Comparison of ENCODE assay signal across 8 cellular contexts in the genomic region with DNA sequence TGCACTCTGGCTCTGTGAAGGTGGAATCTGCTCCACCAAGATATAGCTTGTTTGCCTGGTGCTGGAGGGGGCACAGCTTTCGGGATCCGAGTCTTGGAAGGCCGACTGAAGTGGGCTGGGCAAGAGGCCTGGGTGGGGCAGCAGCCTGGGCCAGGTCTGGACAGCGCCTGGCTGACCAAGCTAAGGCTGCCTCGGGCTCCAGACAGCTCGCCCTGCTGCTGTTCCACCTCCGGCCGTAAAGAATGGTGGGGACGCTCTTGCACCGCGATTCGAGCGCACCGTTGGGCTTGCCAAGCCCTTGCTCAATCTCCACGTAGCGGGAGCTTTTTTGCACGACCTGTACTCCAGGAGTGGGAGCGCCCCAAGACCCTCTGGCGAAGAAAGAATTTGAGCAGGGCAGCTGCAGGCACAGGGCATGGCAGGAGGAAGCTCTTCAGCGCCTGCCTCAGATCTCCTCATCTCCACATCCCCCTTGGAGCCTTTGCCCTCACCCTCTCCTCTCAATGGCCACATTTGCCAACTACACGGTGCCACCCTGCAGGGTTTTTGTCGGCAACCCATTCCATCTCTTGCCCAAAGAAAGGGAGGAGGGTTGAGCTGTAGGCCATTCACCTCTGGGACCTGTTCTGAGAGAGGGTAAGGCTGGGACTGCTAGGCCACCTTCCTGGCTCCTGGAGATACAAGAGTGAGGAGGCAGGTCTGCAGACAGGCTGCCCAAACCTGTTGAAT. TPM values are rescaled to one million over a fixed set of nuclear protein-coding genes. Genes with fewer than 3 reads are reported as not detected.
DNase-seq lines count a peak whose midpoint lies in the region; ATAC-seq and TF ChIP-seq lines count a peak whose summit lies in the region.

No MANE protein-coding gene starts in this region.

- dilution Hi-C loops in IMR-90 (cut with HindIII; ENCODE audit: low sequenced_read_pairs, unreplicated experiment), result no loop called here

- H2BK5ac ChIP-seq in IMR-90 (ENCODE audit: low read depth, low read length, poor library complexity, severe bottlenecking), result no peak overlapping the region

- no peak for TF ChIP-seq EP300 in ovary (IDR thresholded peaks at IDR 0.05)

- no peak overlapping the region for H2AFZ ChIP-seq in IMR-90 (replicated peaks; ENCODE audit: low read length, poor library complexity)

- no peak overlapping the region for H3K4me2 ChIP-seq in IMR-90 (ENCODE audit: low read depth, low read length)

- H3K27ac ChIP-seq in IMR-90 (ENCODE audit: insufficient read depth, low read length), result no peak overlapping the region
- H3K27ac ChIP-seq in ovary, result no peak overlapping the region

- no peak overlapping the region for H3K23ac ChIP-seq in IMR-90 (ENCODE audit: low read depth, low read length)

- H3K79me1 ChIP-seq in IMR-90 (ENCODE audit: low read depth in 1 of 2, low read length in 2 of 2), result no peaks in the 10 kb centered on the region

- TF ChIP-seq POLR2A in IMR-90 (IDR thresholded peaks at IDR 0.05; ENCODE audit: low read depth, low read length) (no peak), ovary (IDR thresholded peaks at IDR 0.05) (no peak)

- H4K5ac ChIP-seq in IMR-90 (ENCODE audit: low read depth, low read length), result no peak overlapping the region

- H3K4me1 ChIP-seq in IMR-90 (ENCODE audit: control insufficient read depth, insufficient read depth, low read length), result no peaks in the 10 kb centered on the region
- H3K4me1 ChIP-seq in ovary (ENCODE audit: insufficient read depth), result no peaks in the 10 kb centered on the region

- H4K20me1 ChIP-seq in IMR-90 (ENCODE audit: insufficient read depth, low read length), result no peaks in the 10 kb centered on the region

- no peak overlapping the region for H3K4ac ChIP-seq in IMR-90 (ENCODE audit: low read depth, low read length)

- H3K14ac ChIP-seq in IMR-90 (replicated peaks; ENCODE audit: low read depth, low read length), result no peak overlapping the region

- H2BK15ac ChIP-seq in IMR-90 (ENCODE audit: low read depth, low read length), result no peak overlapping the region

- CTCF ChIA-PET in IMR-90 (lab: Yijun Ruan, JAX), result no interaction called here

- no peaks in the 10 kb centered on the region for H3K9me1 ChIP-seq in IMR-90 (ENCODE audit: insufficient read depth, low read length)

- H2BK20ac ChIP-seq in IMR-90 (ENCODE audit: low read depth, low read length), result no peak overlapping the region

- DNase-seq in DMS53 (lab: John Stamatoyannopoulos, UW) (peak; percentile 59), DMS53 treated with DMSO at 0.1 percent for 48 hours (lab: John Stamatoyannopoulos, UW; ENCODE audit: unreplicated experiment) (no peak), IMR-90 (peak; percentile 2), T1000 (lab: John Stamatoyannopoulos, UW) (peak; percentile 2), fibroblast of pulmonary artery (ENCODE audit: low read depth) (peak; percentile 64), ovary (peak in 4 of 5 donors; percentile 23 to 52 (median 39))
- DNase-seq in stimulated activated naive CD4-positive, alpha-beta T cell (lab: John Stamatoyannopoulos, UW), result no peak

- no peaks in the 10 kb centered on the region for H3K36me3 ChIP-seq in IMR-90 (ENCODE audit: control insufficient read depth, insufficient read depth, low read length)
- no peaks in the 10 kb centered on the region for H3K36me3 ChIP-seq in ovary

- BruUV-seq in IMR-90 (replicated peaks; lab: Mats Ljungman, UMichigan), result no TSS peak

- no peak overlapping the region for H2AK9ac ChIP-seq in IMR-90 (replicated peaks; ENCODE audit: low read depth, low read length, poor library complexity)

- no peak overlapping the region for H2AK5ac ChIP-seq in IMR-90 (ENCODE audit: low read depth, low read length)

- no peak overlapping the region for H2BK120ac ChIP-seq in IMR-90 (ENCODE audit: low read depth, low read length)

- POLR2A ChIA-PET in IMR-90 (lab: Charles Lee; ENCODE audit: unreplicated experiment), result no interaction called here

- intact Hi-C loops in IMR-90 (cut with micrococcal nuclease), result loop anchor here (5.0 kb wide), 1 partner anchor 884 kb away; a partner anchor contains a TSS
- intact Hi-C loops in ovary (cut with DNase I), result no loop called here

- no peak overlapping the region for H4K91ac ChIP-seq in IMR-90 (ENCODE audit: insufficient read depth, low read depth, low read length)

- H3K18ac ChIP-seq in IMR-90 (ENCODE audit: low read depth, low read length), result no peak overlapping the region

- no peak overlapping the region for H4K8ac ChIP-seq in IMR-90 (ENCODE audit: low read depth in 2 of 2, low read length in 2 of 2)

- peak; percentile 60 for TF ChIP-seq RAD21 in IMR-90 (IDR thresholded peaks at IDR 0.05; ENCODE audit: low read length)

- H3K4me3 ChIP-seq in IMR-90 (ENCODE audit: insufficient read depth, low read depth, low read length) (no peak overlapping the region), fibroblast of pulmonary artery (replicated peaks; ENCODE audit: low read depth, low read length) (no peak overlapping the region), ovary (no peak overlapping the region)

- WGBS in IMR-90 (ENCODE audit: extremely low coverage in 2 of 2, insufficient read length in 1 of 2), 2 experiments, result 3% methylated on average over 8 of the region's 22 CpGs; no CpG with 5 or more reads in 1 of the 2 experiments
- 13 to 28% (median 15%) methylated on average over 22 of the region's 22 CpGs for WGBS in ovary, 3 donors

- H3K56ac ChIP-seq in IMR-90 (ENCODE audit: extremely low read depth, insufficient read depth, low read length), result no peak overlapping the region

- H3K9me3 ChIP-seq in IMR-90 (ENCODE audit: control insufficient read depth, insufficient read depth, low read length) (peaks cover 4% of the 10 kb centered on the region; the same call in 1 of the 2 replicates), ovary (no peaks in the 10 kb centered on the region)

- H3K27me3 ChIP-seq in IMR-90 (ENCODE audit: control insufficient read depth, insufficient read depth, low read length) (no peaks in the 10 kb centered on the region), ovary (no peaks in the 10 kb centered on the region)

- ATAC-seq in GM19468 (IDR thresholded peaks at IDR 0.05; ENCODE audit: extremely low read depth, unreplicated experiment) (peak; percentile 68), IMR-90 (ENCODE audit: low read depth) (peak; percentile 37)

- TF ChIP-seq CTCF in IMR-90 (conservative IDR thresholded peaks at IDR 0.05; ENCODE audit: low read depth, low read length) (peak; percentile 57), fibroblast of pulmonary artery (IDR thresholded peaks at IDR 0.05; ENCODE audit: low read length, missing control alignments) (peak; percentile 74), ovary (IDR thresholded peaks at IDR 0.05) (peak in 1 of 3 donors; percentile 59)

- in situ Hi-C loops in IMR-90 (cut with MboI; ENCODE audit: low sequenced_read_pairs), result loop anchor here (25.0 kb wide), 1 partner anchor 884 kb away; a partner anchor contains a TSS

- no peak overlapping the region for H3K9ac ChIP-seq in IMR-90 (ENCODE audit: low read depth, low read length)

TF ChIP-seq in IMR-90, 13 proteins besides CTCF, POLR2A, EP300 and RAD21:
- TF ChIP-seq CHD1 (IDR thresholded peaks at IDR 0.05; ENCODE audit: low read depth, low read length) (no peak), SMC3 (IDR thresholded peaks at IDR 0.05; ENCODE audit: low read depth, low read length) (peak; percentile 39), CEBPB (IDR thresholded peaks at IDR 0.05; ENCODE audit: low read depth, low read length) (peak; percentile 60)

RNA-seq across cellular contexts. Expression of a gene that starts 18.9 kb away (rescaled TPM):
- total RNA-seq in IMR-90 (2012; rRNA removed) (not detected in 2 replicates), ovary (not detected)
- polyA plus RNA-seq in IMR-90 (2012; rRNA removed) (not detected in 2 replicates), ovary (not detected)
- not detected in 2 replicates for polyA plus RNA-seq in IMR-90 (2012; cell fraction: cytosol; rRNA removed)
- polyA plus RNA-seq in IMR-90 (2012; cell fraction: nucleus; rRNA removed; ENCODE audit: low replicate concordance), result not detected in 2 replicates

RNA-seq across cellular contexts. Expression of a gene that starts 37.6 kb away (rescaled TPM):
- total RNA-seq in IMR-90 (2012; rRNA removed), result not detected in 2 replicates
- polyA plus RNA-seq in IMR-90 (2012; rRNA removed), result not detected in 2 replicates
- not detected in 2 replicates for polyA plus RNA-seq in IMR-90 (2012; cell fraction: cytosol; rRNA removed)
- not detected in 2 replicates for polyA plus RNA-seq in IMR-90 (2012; cell fraction: nucleus; rRNA removed; ENCODE audit: low replicate concordance)
- not detected for total RNA-seq in ovary
- 1 to 10 TPM in 1 of 2 donors, not detected in 1; 1.4 TPM for polyA plus RNA-seq in ovary

RNA-seq across cellular contexts. Expression of a gene that starts 58.2 kb away (rescaled TPM):
- total RNA-seq in IMR-90 (2012; rRNA removed) (not detected in 2 replicates), ovary (1 to 10 TPM in 6 of 7 donors, under 1 TPM in 1; 0.84 to 9.2 (median 2.7) TPM)
- polyA plus RNA-seq in IMR-90 (2012; rRNA removed) (not detected in 2 replicates), ovary (1 to 10 TPM in 1 of 2 donors, under 1 TPM in 1; 0.34 to 3.6 TPM)
- not detected in 2 replicates for polyA plus RNA-seq in IMR-90 (2012; cell fraction: cytosol; rRNA removed)
- not detected in 2 replicates for polyA plus RNA-seq in IMR-90 (2012; cell fraction: nucleus; rRNA removed; ENCODE audit: low replicate concordance)

Comparison
In these comparisons a context has a peak if more than half of its experiments do, and no peak if none do; other contexts are left out.
1. DNase-seq: peak in DMS53 (single experiment), IMR-90 (single experiment), T1000 (single experiment), fibroblast of pulmonary artery (single experiment) and ovary (4 of 5); none in DMS53 treated with DMSO at 0.1 percent for 48 hours (single experiment) and stimulated activated naive CD4-positive, alpha-beta T cell (0 of 6).